27 cellular contexts compared by ENCODE assay signal in the genomic region with DNA sequence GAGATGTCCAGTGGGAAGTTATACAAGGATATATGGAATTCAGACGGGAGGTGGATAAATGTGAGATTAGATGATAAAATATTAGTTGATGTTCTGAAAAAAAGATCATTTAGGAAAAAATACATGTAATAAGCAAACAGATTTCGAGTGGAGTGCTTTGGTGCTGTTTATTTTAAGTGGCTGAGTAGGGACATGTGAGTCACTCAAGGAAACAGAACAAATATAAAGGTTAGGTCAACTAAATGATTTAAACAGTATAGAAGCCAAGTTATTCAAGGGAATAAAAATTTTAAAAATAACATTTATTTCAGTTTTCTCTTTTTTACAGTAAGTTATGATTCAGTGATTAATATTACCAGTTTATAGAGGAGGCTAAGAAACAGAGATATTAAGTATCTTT.
"Had no signal": no experiment of that assay in that cellular context is flagged by ENCODE, and none has a peak within 500 bp of the region (broad histone marks: within the 10 kb centered on the region; RNA-seq: fewer than 3 reads in every experiment).

No MANE protein-coding gene starts in this region.

- H3K36me3 Mint-ChIP-seq: activated naive CD8-positive, alpha-beta T cell; naive thymus-derived CD4-positive, alpha-beta T cell; stimulated activated naive B cell treated with anti-CD40 and anti-IgM and Interleukin-4, amounts not matched to agents 10 μg/mL and 1 μg/mL and 100 μg/mL, for 72 hours had no signal

- H3K27ac Mint-ChIP-seq: activated naive CD8-positive, alpha-beta T cell; activated T-helper 2 cell treated with anti-CD3 and anti-CD28 coated beads, Interferon-gamma antibody, Interleukin-2, Interleukin-4, amounts not matched to agents 10 μg/mL and 5 μg/mL and 100 μg/mL, durations not matched to agents 14 hours and 24 hours and 36 hours; naive thymus-derived CD4-positive, alpha-beta T cell; stimulated activated naive B cell treated with anti-CD40 and anti-IgM and Interleukin-4, amounts not matched to agents 10 μg/mL and 1 μg/mL and 100 μg/mL, for 72 hours had no signal

- DNase-seq: activated CD4-positive, alpha-beta T cell treated with anti-CD3 and anti-CD28 coated beads for 4 hours; activated CD4-positive, alpha-beta T cell treated with anti-CD3 and anti-CD28 coated beads, Interleukin-2, amount 50 U/mL, for 48 hours; activated CD8-positive, alpha-beta memory T cell treated with anti-CD3 and anti-CD28 coated beads, Interleukin-2, amount 50 U/mL, for 48 hours; activated naive CD4-positive, alpha-beta T cell; activated T-cell treated with anti-CD3 and anti-CD28 coated beads, Interleukin-2, amount 50 U/mL, for 4 hours; amniotic stem cell; erythroblast; foreskin keratinocyte; naive thymus-derived CD4-positive, alpha-beta T cell; occipital lobe; posterior cingulate gyrus; stimulated activated CD4-positive, alpha-beta T cell treated with anti-CD3 and anti-CD28 coated beads, Interleukin-15, amount 100 ng/mL, for 24 hours; stimulated activated CD4-positive, alpha-beta T cell treated with anti-CD3 and anti-CD28 coated beads, Interleukin-2, amount 100 ng/mL, for 48 hours; stimulated activated CD8-positive, alpha-beta memory T cell treated with anti-CD3 and anti-CD28 coated beads, Interleukin-4, amount 100 ng/mL, for 48 hours; stimulated activated naive B cell treated with anti-CD40 and anti-IgM and Interleukin-4, amounts not matched to agents 10 μg/mL and 1 μg/mL and 100 μg/mL, for 72 hours; T-helper 9 cell; transverse colon; uterus had no signal

- H3K27ac ChIP-seq: cardiac muscle cell, foreskin keratinocyte, transverse colon, uterus had no signal

- H3K4me3 Mint-ChIP-seq: activated naive CD8-positive, alpha-beta T cell; activated T-cell treated with anti-CD3 and anti-CD28 coated beads, Interleukin-2, amount 50 U/mL, for 4 hours; naive thymus-derived CD4-positive, alpha-beta T cell; neural crest cell; stimulated activated naive B cell treated with anti-CD40 and anti-IgM and Interleukin-4, amounts not matched to agents 10 μg/mL and 1 μg/mL and 100 μg/mL, for 72 hours had no signal

- FAIRE-seq: keratinocyte had no signal

- H3K4me2 ChIP-seq: smooth muscle cell had no signal

- H3K27me3 Mint-ChIP-seq: activated naive CD8-positive, alpha-beta T cell; naive thymus-derived CD4-positive, alpha-beta T cell had no signal

- H3K36me3 ChIP-seq: cardiac muscle cell, transverse colon, uterus had no signal

- H3K9me3 Mint-ChIP-seq: activated T-cell treated with anti-CD3 and anti-CD28 coated beads, Interleukin-2, amount 50 U/mL, for 4 hours; activated T-helper 2 cell treated with anti-CD3 and anti-CD28 coated beads, Interferon-gamma antibody, Interleukin-2, Interleukin-4, amounts not matched to agents 10 μg/mL and 5 μg/mL and 100 μg/mL, durations not matched to agents 14 hours and 24 hours and 36 hours; naive thymus-derived CD4-positive, alpha-beta T cell; neural crest cell had no signal

- H3K27me3 ChIP-seq: cardiac muscle cell, foreskin keratinocyte, transverse colon, uterus had no signal

- H3K4me3 ChIP-seq: cardiac muscle cell, lung, smooth muscle cell, transverse colon, uterus had no signal

- H3K9me3 ChIP-seq: transverse colon, uterus had no signal

- H3K4me1 ChIP-seq: foreskin keratinocyte, transverse colon, uterus had no signal

- H3K4me1 Mint-ChIP-seq: neural crest cell; stimulated activated naive B cell treated with anti-CD40 and anti-IgM and Interleukin-4, amounts not matched to agents 10 μg/mL and 1 μg/mL and 100 μg/mL, for 72 hours had no signal

- ATAC-seq: activated T-cell treated with anti-CD3 and anti-CD28 coated beads, Interleukin-2, amount 50 U/mL, for 4 hours; foreskin keratinocyte; left lobe of liver; naive thymus-derived CD4-positive, alpha-beta T cell; sciatic nerve; stimulated activated naive B cell treated with anti-CD40 and anti-IgM and Interleukin-4, amounts not matched to agents 10 μg/mL and 1 μg/mL and 100 μg/mL, for 72 hours had no signal
